Comparison of ENCODE assay signal across 1 cellular context in genomic region chr1:21659099-21659923, GRCh38.
TF ChIP-seq lines count a peak whose summit lies in the region.

No MANE protein-coding gene starts in this region.

TF ChIP-seq in HepG2, 621 proteins besides CTCF, POLR2A, EP300 and RAD21 (continued from another document and continues in another):
- TF ChIP-seq ATF6 (CRISPR knock-in tag; conservative IDR thresholded peaks at IDR 0.05): peak; percentile 99
- TF ChIP-seq TOPORS (CRISPR knock-in tag; IDR thresholded peaks at IDR 0.05): peak; percentile 88
- no peak for TF ChIP-seq ZNF619 (CRISPR knock-in tag; IDR thresholded peaks at IDR 0.05)
- no peak for TF ChIP-seq SMC3 (IDR thresholded peaks at IDR 0.05; ENCODE audit: low read length)
- no peak for TF ChIP-seq NFE2 (CRISPR knock-in tag; IDR thresholded peaks at IDR 0.05)
- peak; percentile 93 for TF ChIP-seq HBP1 (CRISPR knock-in tag; IDR thresholded peaks at IDR 0.05; ENCODE audit: low read depth)
- 0 out of 2 replicates have a peak, but pooled peaks have one; percentile 39 for TF ChIP-seq ZNF530 (CRISPR knock-in tag; IDR thresholded peaks at IDR 0.05; ENCODE audit: low read depth)
- TF ChIP-seq ATF1 (CRISPR knock-in tag; IDR thresholded peaks at IDR 0.05): no peak
- TF ChIP-seq POGZ (CRISPR knock-in tag; IDR thresholded peaks at IDR 0.05): peak; percentile 64
- peak; percentile 53; the same call in 1 of the 2 replicates for TF ChIP-seq MAZ (IDR thresholded peaks at IDR 0.05; ENCODE audit: borderline replicate concordance, low read depth, low read length)
- TF ChIP-seq MAZ (CRISPR knock-in tag; IDR thresholded peaks at IDR 0.05; ENCODE audit: low read depth): peak; percentile 95
- 0 out of 2 replicates have a peak, but pooled peaks have one; percentile 66 for TF ChIP-seq THAP7 (CRISPR knock-in tag; IDR thresholded peaks at IDR 0.05)
- TF ChIP-seq THAP11 (CRISPR knock-in tag; IDR thresholded peaks at IDR 0.05): peak; percentile 81
- TF ChIP-seq ZSCAN30 (CRISPR knock-in tag; IDR thresholded peaks at IDR 0.05): peak; percentile 71; the same call in 1 of the 2 replicates
- TF ChIP-seq CREB3 (CRISPR knock-in tag; IDR thresholded peaks at IDR 0.05): peak; percentile 97
- TF ChIP-seq NRL (CRISPR knock-in tag; IDR thresholded peaks at IDR 0.05; ENCODE audit: borderline replicate concordance): peak; percentile 85
- peak; percentile 96 for TF ChIP-seq ZNF274 (CRISPR knock-in tag; IDR thresholded peaks at IDR 0.05)
- TF ChIP-seq ZNF18 (CRISPR knock-in tag; IDR thresholded peaks at IDR 0.05; ENCODE audit: insufficient replicate concordance): peak; percentile 35
- TF ChIP-seq DDIT3 (CRISPR knock-in tag; IDR thresholded peaks at IDR 0.05): 0 out of 2 replicates have a peak, but pooled peaks have one; percentile 59
- peak; percentile 88 for TF ChIP-seq ZNF574 (CRISPR knock-in tag; IDR thresholded peaks at IDR 0.05)
- TF ChIP-seq TFE3 (CRISPR knock-in tag; IDR thresholded peaks at IDR 0.05): peak; percentile 91
- TF ChIP-seq JUN (CRISPR knock-in tag; IDR thresholded peaks at IDR 0.05): peak; percentile 45; the same call in 1 of the 2 replicates
- TF ChIP-seq FOXC1 (CRISPR knock-in tag; IDR thresholded peaks at IDR 0.05; ENCODE audit: borderline replicate concordance): peak; percentile 95; the same call in 1 of the 2 replicates
- no peak for TF ChIP-seq NFIC (IDR thresholded peaks at IDR 0.05; ENCODE audit: low read length)
- peak; percentile 28 for TF ChIP-seq ASH2L (IDR thresholded peaks at IDR 0.05; ENCODE audit: insufficient read length, low read depth, low read length)
- TF ChIP-seq MLX (CRISPR knock-in tag; IDR thresholded peaks at IDR 0.05): peak; percentile 70; the same call in 1 of the 2 replicates
- peak; percentile 80; the same call in 1 of the 2 replicates for TF ChIP-seq ZNF784 (CRISPR knock-in tag; IDR thresholded peaks at IDR 0.05; ENCODE audit: borderline replicate concordance)
- TF ChIP-seq RFX3 (CRISPR knock-in tag; IDR thresholded peaks at IDR 0.05): peak; percentile 44; the same call in 1 of the 2 replicates
- peak; percentile 57 for TF ChIP-seq ETV5 (CRISPR knock-in tag; IDR thresholded peaks at IDR 0.05; ENCODE audit: borderline replicate concordance)
- TF ChIP-seq ZNF607 (CRISPR knock-in tag; IDR thresholded peaks at IDR 0.05; ENCODE audit: borderline replicate concordance): peak; percentile 98
- peak; percentile 97; the same call in 1 of the 2 replicates for TF ChIP-seq ZNF766 (CRISPR knock-in tag; IDR thresholded peaks at IDR 0.05; ENCODE audit: borderline replicate concordance)
- no peak for TF ChIP-seq MLLT10 (CRISPR knock-in tag; IDR thresholded peaks at IDR 0.05)
- TF ChIP-seq BRF2 (CRISPR knock-in tag; IDR thresholded peaks at IDR 0.05): no peak; the same call in 1 of the 2 replicates
- TF ChIP-seq PHF21A (CRISPR knock-in tag; IDR thresholded peaks at IDR 0.05): peak; percentile 77
- peak; percentile 67; the same call in 1 of the 2 replicates for TF ChIP-seq ZBTB21 (CRISPR knock-in tag; IDR thresholded peaks at IDR 0.05)
- TF ChIP-seq RFXAP (CRISPR knock-in tag; IDR thresholded peaks at IDR 0.05; ENCODE audit: borderline replicate concordance): peak; percentile 89; the same call in 1 of the 2 replicates
- no peak for TF ChIP-seq PRPF4 (IDR thresholded peaks at IDR 0.05; ENCODE audit: low read depth, low read length, poor library complexity, severe bottlenecking)
- no peak for TF ChIP-seq TRIM22 (IDR thresholded peaks at IDR 0.05)
- peak; percentile 90 for TF ChIP-seq ZNF800 (CRISPR knock-in tag; IDR thresholded peaks at IDR 0.05)
- TF ChIP-seq ZNF549 (CRISPR knock-in tag; IDR thresholded peaks at IDR 0.05): peak; percentile 75; the same call in 1 of the 2 replicates
- TF ChIP-seq RARA (CRISPR knock-in tag; IDR thresholded peaks at IDR 0.05): peak; percentile 76
- no peak for TF ChIP-seq HNRNPUL1 (IDR thresholded peaks at IDR 0.05; ENCODE audit: low read depth, low read length)
